In genomic region chr9:136996361-136997281, GRCh38 we compare ENCODE assay signal across 8 cellular contexts. TPM values are rescaled to one million over a fixed set of nuclear protein-coding genes. Genes with fewer than 3 reads are reported as not detected.
A peak's percentile ranks its signal among the peaks of the same experiment; 100 is the strongest.
DNase-seq lines count a peak whose midpoint lies in the region; ATAC-seq lines count a peak whose summit lies in the region.

TSS of gene CLIC3 (minus strand) at chr9:136996568. CDS start at chr9:136996543, 25 bp downstream.

- H2BK120ac ChIP-seq in neuronal stem cell (ENCODE audit: low read depth, low read length) = no peak within 1 kb of the TSS

- peaks cover 6 to 15% of the 10 kb centered on the region in 2 donors for H3K36me3 ChIP-seq in neuronal stem cell (replicated peaks in 1 of 2; ENCODE audit: control insufficient read depth in 2 of 2, insufficient read depth in 2 of 2, low read length in 2 of 2)

- ATAC-seq in HG03457 (IDR thresholded peaks at IDR 0.05; ENCODE audit: unreplicated experiment) (no peak), HG03460 (IDR thresholded peaks at IDR 0.05; ENCODE audit: unreplicated experiment) (no peak), HG03354 (IDR thresholded peaks at IDR 0.05; ENCODE audit: poor library complexity, severe bottlenecking, unreplicated experiment) (no peak)

- H3K9ac ChIP-seq in neuronal stem cell (ENCODE audit: low read depth, low read length, poor library complexity) = peak within 1 kb of the TSS; percentile 81

- H3K4ac ChIP-seq in neuronal stem cell (ENCODE audit: low read length) = no peak within 1 kb of the TSS

- H3K14ac ChIP-seq in neuronal stem cell (ENCODE audit: low read length) = peak within 1 kb of the TSS; percentile 85

- no peak within 1 kb of the TSS for H3K27ac ChIP-seq in neuronal stem cell (replicated peaks; ENCODE audit: low read length)

- H3K79me1 ChIP-seq in neuronal stem cell (ENCODE audit: low read depth, low read length) = peaks cover 9% of the 10 kb centered on the region

- peak within 1 kb of the TSS; percentile 92 for H3K18ac ChIP-seq in neuronal stem cell (ENCODE audit: low read length)

- H3K9me3 ChIP-seq in neuronal stem cell (replicated peaks in 1 of 2; ENCODE audit: control insufficient read depth in 2 of 2, insufficient read depth in 1 of 2, low read depth in 1 of 2, low read length in 2 of 2) = no peaks in the 10 kb centered on the region

- H3K4me1 ChIP-seq in neuronal stem cell (ENCODE audit: control insufficient read depth in 2 of 2, insufficient read depth in 1 of 2, low read depth in 1 of 2, low read length in 2 of 2) = peaks cover 9 to 19% of the 10 kb centered on the region in 2 donors

- H2BK12ac ChIP-seq in neuronal stem cell (ENCODE audit: low read length) = peak within 1 kb of the TSS; percentile 22

- WGBS in neuronal stem cell (ENCODE audit: extremely low coverage in 2 of 2, insufficient read length in 2 of 2, insufficient replicate concordance in 1 of 2), 2 donors = no CpG with 5 or more reads among the region's 34 CpGs

- H4K8ac ChIP-seq in neuronal stem cell (ENCODE audit: low read depth, low read length) = peak within 1 kb of the TSS; percentile 43

- H2BK15ac ChIP-seq in neuronal stem cell (ENCODE audit: low read length) = peak within 1 kb of the TSS; percentile 96

- H2BK5ac ChIP-seq in neuronal stem cell (ENCODE audit: low read length) = peak within 1 kb of the TSS; percentile 11

- peak within 1 kb of the TSS; percentile 56 for H3K4me2 ChIP-seq in neuronal stem cell (ENCODE audit: insufficient read depth, low read length, poor library complexity, severe bottlenecking)

- H2AK5ac ChIP-seq in neuronal stem cell (ENCODE audit: low read depth, low read length) = peak within 1 kb of the TSS; percentile 88

- no peak within 1 kb of the TSS for H2AFZ ChIP-seq in neuronal stem cell (ENCODE audit: low read length)

- DNase-seq in DMS 273 (lab: John Stamatoyannopoulos, UW; ENCODE audit: unreplicated experiment) (peak; percentile 62), DMS 273 treated with DMSO at 0.1 percent for 48 hours (lab: John Stamatoyannopoulos, UW) (no peak), SW480 (ENCODE audit: low spot score) (peak; percentile 81), neuronal stem cell (ENCODE audit: low spot score) (no peak)
- peak; percentile 64 for DNase-seq in central memory CD4-positive, alpha-beta T cell

- peak within 1 kb of the TSS; percentile 68 for H3K23ac ChIP-seq in neuronal stem cell (ENCODE audit: low read depth, low read length, poor library complexity)

- peak within 1 kb of the TSS in 1 of 2 donors; percentile 23 for H3K4me3 ChIP-seq in neuronal stem cell (ENCODE audit: low read length in 2 of 2)

- H3K27me3 ChIP-seq in neuronal stem cell (ENCODE audit: control insufficient read depth in 3 of 3, insufficient read depth in 3 of 3, low read depth in 1 of 3, low read length in 3 of 3) = peaks cover 0 to 5% (median 0%) of the 10 kb centered on the region in 3 experiments

- H4K91ac ChIP-seq in neuronal stem cell (ENCODE audit: low read depth, low read length, poor library complexity) = no peak within 1 kb of the TSS

RNA-seq across cellular contexts. Expression of gene CLIC3, which starts in this region (rescaled TPM):
- polyA plus RNA-seq in neuronal stem cell (2013, experiment 1 of 2) = not detected
- polyA plus RNA-seq in neuronal stem cell (2013, experiment 2 of 2) = not detected

Comparison
In these comparisons a context has a peak if more than half of its experiments do, and no peak if none do; other contexts are left out.
1. DNase-seq: peak in DMS 273 (single experiment), SW480 (single experiment) and central memory CD4-positive, alpha-beta T cell (single experiment); none in DMS 273 treated with DMSO at 0.1 percent for 48 hours (single experiment) and neuronal stem cell (single experiment).